ENCODE assay signal across 19 cellular contexts in the genomic region with DNA sequence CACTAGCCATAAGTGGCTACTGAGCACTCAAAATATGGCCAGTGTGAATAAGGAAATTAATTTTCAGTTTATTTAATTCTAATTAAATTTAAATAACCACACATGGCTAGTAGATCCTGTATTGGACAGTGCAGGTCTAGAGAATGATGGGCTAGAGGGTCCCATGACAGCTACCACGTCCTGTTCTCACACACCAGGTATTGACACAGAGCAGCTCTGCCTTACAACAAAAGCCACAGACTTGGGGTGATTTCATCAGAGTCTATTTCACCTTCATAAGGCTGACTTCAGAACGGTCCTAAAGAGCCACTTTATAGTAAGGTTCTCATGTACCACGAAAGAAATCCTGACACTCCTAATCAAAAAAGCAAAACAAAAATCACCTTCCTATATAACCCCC.
DNase-seq lines count a peak whose midpoint lies in the region; ATAC-seq, FAIRE-seq and TF ChIP-seq lines count a peak whose summit lies in the region.
"Had no signal": no experiment of that assay in that cellular context is flagged by ENCODE, and none has a peak within 500 bp of the region (broad histone marks: within the 10 kb centered on the region; RNA-seq: fewer than 3 reads in every experiment).

No MANE protein-coding gene starts in this region.

- no peak for TF ChIP-seq EP300 in K562 (IDR thresholded peaks at IDR 0.05; ENCODE audit: low read length)

- H3K36me3 ChIP-seq in K562 (ENCODE audit: control insufficient read depth, insufficient read depth, low read length): no peaks in the 10 kb centered on the region
- H3K36me3 ChIP-seq in CD8-positive, alpha-beta memory T cell (ENCODE audit: insufficient read depth, low read length): peaks cover 4% of the 10 kb centered on the region

- DNase-seq in activated naive CD4-positive, alpha-beta T cell treated with Interleukin-2 at 50 U/mL for 16 hours: no peak
- DNase-seq in NOMO-1 treated with DMSO at 0.1 percent for 48 hours (lab: John Stamatoyannopoulos, UW; ENCODE audit: unreplicated experiment) (peak; percentile 11), K562 (ENCODE audit: extremely low read depth in 1 of 4, low spot score in 3 of 4) (no peak), COLO668 (lab: John Stamatoyannopoulos, UW; ENCODE audit: unreplicated experiment) (no peak)
- no peak for DNase-seq in stimulated activated effector memory CD8-positive, alpha-beta T cell treated with anti-CD3 and anti-CD28 coated beads, Interleukin-12 subunit alpha, Interleukin-12 subunit beta, amount 100 ng/mL, for 72 hours (ENCODE audit: low spot score in 2 of 2)
- no peak for DNase-seq in stimulated activated CD8-positive, alpha-beta memory T cell treated with anti-CD3 and anti-CD28 coated beads, Interleukin-4, amount 100 ng/mL, for 48 hours
- no peak for DNase-seq in CD8-positive, alpha-beta memory T cell
- DNase-seq: ACHN; activated CD4-positive, alpha-beta T cell treated with anti-CD3 and anti-CD28 coated beads for 4 hours; amygdala; COR-L47; NCI-H1105 treated with DMSO at 0.1 percent for 48 hours; retina; SHP77 treated with DMSO at 0.1 percent for 48 hours; T-helper 9 cell had no signal

- WGBS in K562 (ENCODE audit: insufficient coverage, low coverage, missing lambda C conversion rate): 67% methylated on average over 3 of the region's 3 CpGs

- no peaks in the 10 kb centered on the region for H3K27me3 ChIP-seq in K562 (ENCODE audit: control insufficient read depth in 2 of 2, insufficient read depth in 2 of 2, low read length in 2 of 2)
- no peaks in the 10 kb centered on the region for H3K27me3 ChIP-seq in CD8-positive, alpha-beta memory T cell (ENCODE audit: insufficient read depth, low read length, poor library complexity, severe bottlenecking)

- no peaks in the 10 kb centered on the region for H3K9me3 ChIP-seq in K562 (replicated peaks; ENCODE audit: control insufficient read depth, insufficient read depth, low read depth, low read length)
- H3K9me3 ChIP-seq in CD8-positive, alpha-beta memory T cell (ENCODE audit: low read length): no peaks in the 10 kb centered on the region

- in situ Hi-C loops in K562 (cut with MboI): no loop called here

- POLR2A ChIA-PET in K562 (lab: Yijun Ruan, JAX): interaction anchor here (0.9 to 2.5 kb wide), 2 partner anchors 10 to 15 kb away, joined by 3 to 8 read pairs; no protein-coding TSS in a partner anchor
- POLR2A ChIA-PET in CD8-positive, alpha-beta memory T cell (lab: Charles Lee): no interaction called here

- no peaks in the 10 kb centered on the region for H4K20me1 ChIP-seq in K562 (replicated peaks; ENCODE audit: control insufficient read depth, insufficient read depth, low read length)

- no peak overlapping the region for H2AFZ ChIP-seq in K562 (ENCODE audit: low read depth, low read length)

- no peaks in the 10 kb centered on the region for H3K9me1 ChIP-seq in K562 (ENCODE audit: control insufficient read depth, insufficient read depth, low read length)

- FAIRE-seq in K562 (lab: Jason Lieb, UNC): no peak
- FAIRE-seq: endothelial cell of umbilical vein, frontal cortex had no signal

- H3K4me3 Mint-ChIP-seq in activated naive CD4-positive, alpha-beta T cell treated with anti-CD3 and anti-CD28 coated beads, Interleukin-2, amount 50 U/mL, for 24 hours: no peak overlapping the region
- no peak overlapping the region for H3K4me3 Mint-ChIP-seq in stimulated activated effector memory CD8-positive, alpha-beta T cell treated with anti-CD3 and anti-CD28 coated beads, Interleukin-12 subunit alpha, Interleukin-12 subunit beta, amount 100 ng/mL, for 72 hours
- H3K4me3 Mint-ChIP-seq in CD8-positive, alpha-beta memory T cell: peak overlapping the region in 2 of 7 donors; percentile 53 to 60

- no peak overlapping the region for H3K9ac ChIP-seq in K562 (ENCODE audit: insufficient read depth in 1 of 2, low read depth in 2 of 2, low read length in 2 of 2)

- H3K79me2 ChIP-seq in K562 (ENCODE audit: control insufficient read depth, insufficient read depth, low read length): no peaks in the 10 kb centered on the region

- peaks cover 5% of the 10 kb centered on the region for H3K36me3 Mint-ChIP-seq in activated naive CD4-positive, alpha-beta T cell treated with anti-CD3 and anti-CD28 coated beads, Interleukin-2, amount 50 U/mL, for 24 hours
- H3K36me3 Mint-ChIP-seq in stimulated activated effector memory CD8-positive, alpha-beta T cell treated with anti-CD3 and anti-CD28 coated beads, Interleukin-12 subunit alpha, Interleukin-12 subunit beta, amount 100 ng/mL, for 72 hours: peaks cover 26% of the 10 kb centered on the region
- H3K36me3 Mint-ChIP-seq in CD8-positive, alpha-beta memory T cell: peaks cover 0 to 23% (median 3%) of the 10 kb centered on the region in 3 donors

- CTCF ChIA-PET in K562 (lab: Yijun Ruan, JAX; ENCODE audit: low intra/inter-chr PET ratio): no interaction called here
- CTCF ChIA-PET in CD8-positive, alpha-beta memory T cell (lab: Charles Lee): interaction anchor here (1.8 kb wide), 1 partner anchor 12 kb away, joined by 7 read pairs; no protein-coding TSS in a partner anchor

- no peaks in the 10 kb centered on the region for H3K27me3 Mint-ChIP-seq in activated naive CD4-positive, alpha-beta T cell treated with anti-CD3 and anti-CD28 coated beads, Interleukin-2, amount 50 U/mL, for 24 hours
- H3K27me3 Mint-ChIP-seq in CD8-positive, alpha-beta memory T cell: no peaks in the 10 kb centered on the region

- H3K27ac ChIP-seq in K562 (ENCODE audit: extremely low read depth, low read depth, low read length): no peak overlapping the region
- no peak overlapping the region for H3K27ac ChIP-seq in CD8-positive, alpha-beta memory T cell (ENCODE audit: low read depth, low read length)

- intact Hi-C loops in K562 (cut with micrococcal nuclease): no loop called here

- H3K9me3 Mint-ChIP-seq in activated naive CD4-positive, alpha-beta T cell treated with anti-CD3 and anti-CD28 coated beads, Interleukin-2, amount 50 U/mL, for 24 hours: no peaks in the 10 kb centered on the region
- H3K9me3 Mint-ChIP-seq in stimulated activated effector memory CD8-positive, alpha-beta T cell treated with anti-CD3 and anti-CD28 coated beads, Interleukin-12 subunit alpha, Interleukin-12 subunit beta, amount 100 ng/mL, for 72 hours: no peaks in the 10 kb centered on the region
- no peaks in the 10 kb centered on the region for H3K9me3 Mint-ChIP-seq in CD8-positive, alpha-beta memory T cell

- H3K4me1 Mint-ChIP-seq in activated naive CD4-positive, alpha-beta T cell treated with anti-CD3 and anti-CD28 coated beads, Interleukin-2, amount 50 U/mL, for 24 hours: peaks cover 39% of the 10 kb centered on the region
- H3K4me1 Mint-ChIP-seq in stimulated activated effector memory CD8-positive, alpha-beta T cell treated with anti-CD3 and anti-CD28 coated beads, Interleukin-12 subunit alpha, Interleukin-12 subunit beta, amount 100 ng/mL, for 72 hours: peaks cover 22% of the 10 kb centered on the region
- H3K4me1 Mint-ChIP-seq in CD8-positive, alpha-beta memory T cell: peaks cover 39 to 60% (median 54%) of the 10 kb centered on the region in 3 donors

- TF ChIP-seq RAD21 in K562 (CRISPR knock-in tag; conservative IDR thresholded peaks at IDR 0.05 in 1 of 2, IDR thresholded peaks at IDR 0.05 in 1 of 2): no peak

- H3K27ac Mint-ChIP-seq in activated naive CD4-positive, alpha-beta T cell treated with anti-CD3 and anti-CD28 coated beads, Interleukin-2, amount 50 U/mL, for 24 hours: peak overlapping the region; percentile 65
- H3K27ac Mint-ChIP-seq in stimulated activated effector memory CD8-positive, alpha-beta T cell treated with anti-CD3 and anti-CD28 coated beads, Interleukin-12 subunit alpha, Interleukin-12 subunit beta, amount 100 ng/mL, for 72 hours: no peak overlapping the region
- H3K27ac Mint-ChIP-seq in CD8-positive, alpha-beta memory T cell: peak overlapping the region in 4 of 8 donors; percentile 55 to 74 (median 64)

- TF ChIP-seq POLR2A in K562 (conservative IDR thresholded peaks at IDR 0.05): no peak

- ATAC-seq in K562: no peak
- peak; percentile 82 for ATAC-seq in stimulated activated effector memory CD8-positive, alpha-beta T cell treated with anti-CD3 and anti-CD28 coated beads, Interleukin-12 subunit alpha, Interleukin-12 subunit beta, amount 100 ng/mL, for 72 hours

- H3K4me1 ChIP-seq in K562 (replicated peaks in 1 of 2; ENCODE audit: control insufficient read depth in 2 of 2, insufficient read depth in 2 of 2, low read length in 2 of 2): peaks cover 5 to 28% of the 10 kb centered on the region in 2 experiments; a peak in 4 of 5 replicates
- peaks cover 28% of the 10 kb centered on the region for H3K4me1 ChIP-seq in CD8-positive, alpha-beta memory T cell (ENCODE audit: insufficient read depth, low read length)

- H3K4me2 ChIP-seq in K562 (ENCODE audit: insufficient read depth, low read length): no peak overlapping the region

- no peak overlapping the region for H3K4me3 ChIP-seq in K562
- no peak overlapping the region for H3K4me3 ChIP-seq in CD8-positive, alpha-beta memory T cell (ENCODE audit: low read length)
- H3K4me3 ChIP-seq: lung had no signal

- no peak for TF ChIP-seq CTCF in K562 (IDR thresholded peaks at IDR 0.05 in 2 of 3, conservative IDR thresholded peaks at IDR 0.05 in 1 of 3; ENCODE audit: insufficient read depth in 2 of 3, low read depth in 1 of 3, low read length in 3 of 3)

- BruUV-seq in K562 (replicated peaks; lab: Mats Ljungman, UMichigan): no TSS peak

TF ChIP-seq in K562, 482 proteins besides CTCF, POLR2A, EP300 and RAD21 (continues in another document):
- 0 out of 2 replicates have a peak, but pooled peaks have one; percentile 9 for TF ChIP-seq CEBPB (tag; IDR thresholded peaks at IDR 0.05)
- TF ChIP-seq MAFK (IDR thresholded peaks at IDR 0.05; ENCODE audit: low read length): no peak
